ENCODE assay signal across 10 cellular contexts in genomic region chr2:240831594-240832204, GRCh38. TPM values are rescaled to one million over a fixed set of nuclear protein-coding genes. Genes with fewer than 3 reads are reported as not detected.
A peak's percentile ranks its signal among the peaks of the same experiment; 100 is the strongest.
DNase-seq lines count a peak whose midpoint lies in the region; FAIRE-seq and TF ChIP-seq lines count a peak whose summit lies in the region.
"Had no signal": no experiment of that assay in that cellular context is flagged by ENCODE, and none has a peak within 500 bp of the region (broad histone marks: within the 10 kb centered on the region; RNA-seq: fewer than 3 reads in every experiment).

No MANE protein-coding gene starts in this region.

- FAIRE-seq in kidney (lab: Jason Lieb, UNC) (no peak), RCC 7860 (lab: Jason Lieb, UNC) (no peak)

- H3K27ac ChIP-seq in ascending aorta (no peak overlapping the region), kidney (ENCODE audit: low read depth in 2 of 2, low read length in 2 of 2) (no peak overlapping the region), temporal lobe (ENCODE audit: low read depth, low read length) (peak overlapping the region; percentile 70)

- TF ChIP-seq CTCF in ascending aorta (IDR thresholded peaks at IDR 0.05) (no peak), kidney (IDR thresholded peaks at IDR 0.05; ENCODE audit: borderline replicate concordance, extremely low read depth, insufficient read depth) (no peak)

- no peak overlapping the region for H3K9ac ChIP-seq in kidney (ENCODE audit: low read length in 2 of 2)

- H3K4me1 ChIP-seq in ascending aorta = peaks cover 5 to 7% of the 10 kb centered on the region in 2 donors
- peaks cover 0 to 5% of the 10 kb centered on the region in 2 donors for H3K4me1 ChIP-seq in kidney (ENCODE audit: control insufficient read depth in 1 of 2, insufficient read depth in 1 of 2, low read depth in 1 of 2, low read length in 2 of 2)

- H3K36me3 ChIP-seq in ascending aorta = no peaks in the 10 kb centered on the region
- H3K36me3 ChIP-seq in kidney (ENCODE audit: control insufficient read depth in 1 of 2, insufficient read depth in 2 of 2, low read length in 2 of 2) = no peaks in the 10 kb centered on the region

- H3K9me3 ChIP-seq in ascending aorta (no peaks in the 10 kb centered on the region), kidney (ENCODE audit: control insufficient read depth in 1 of 2, low read length in 2 of 2) (no peaks in the 10 kb centered on the region)

- peak; percentile 65 for DNase-seq in activated effector memory CD4-positive, alpha-beta T cell treated with anti-CD3 and anti-CD28 coated beads, Interleukin-2, amount 50 U/mL, for 16 hours
- DNase-seq in activated effector memory CD4-positive, alpha-beta T cell treated with Interleukin-2 at 50 U/mL for 16 hours = no peak
- DNase-seq in ascending aorta (ENCODE audit: low spot score in 2 of 2) (peak in 1 of 2 donors; percentile 65), kidney (no peak), NOMO-1 (lab: John Stamatoyannopoulos, UW; ENCODE audit: unreplicated experiment in 2 of 2) (no peak), NCI-H345 (lab: John Stamatoyannopoulos, UW) (no peak), RCC 7860 (ENCODE audit: low spot score) (no peak)
- DNase-seq: NCI-H510A treated with DMSO at 0.1 percent for 48 hours had no signal

- H3K27me3 ChIP-seq in ascending aorta = no peaks in the 10 kb centered on the region

- intact Hi-C loops in ascending aorta (cut with DNase I) = loop anchor here (5.0 kb wide), 1 partner anchor 676 kb away; the partner anchor contains the start of gene STK25
- intact Hi-C loops in kidney (cut with DNase I) = no loop called here

- peak overlapping the region; percentile 39 to 62 for H3K4me3 ChIP-seq in ascending aorta
- peak overlapping the region; percentile 14 to 32 for H3K4me3 ChIP-seq in kidney (ENCODE audit: low read length in 2 of 2)

RNA-seq across cellular contexts. Expression of gene KIF1A, which starts 11.7 kb away (rescaled TPM):
- 0.11 TPM for total RNA-seq in ascending aorta
- 0.54 TPM for total RNA-seq in kidney
- 0.58 TPM for polyA plus RNA-seq in kidney (ENCODE audit: insufficient read depth, low read depth, low replicate concordance)
- 181 TPM for total RNA-seq in temporal lobe

RNA-seq across cellular contexts. Expression of gene AGXT, which starts 36.9 kb away (rescaled TPM):
- total RNA-seq in ascending aorta (not detected), kidney (0.09 TPM), temporal lobe (not detected)
- polyA plus RNA-seq in kidney (ENCODE audit: insufficient read depth, low read depth, low replicate concordance) = 12.5 TPM
- total RNA-seq: occipital lobe had no signal

Comparison
In these comparisons a context has a peak if more than half of its experiments do, and no peak if none do; other contexts are left out.
1. RNA of gene KIF1A, which starts 11.7 kb away (total RNA-seq): 181 TPM in temporal lobe (single experiment); 0.54 TPM in kidney (single experiment) and 0.11 TPM in ascending aorta (single experiment); every median in the first group is over 100 times any median in the second.